ENCODE assay signal across 1 cellular context in the genomic region with DNA sequence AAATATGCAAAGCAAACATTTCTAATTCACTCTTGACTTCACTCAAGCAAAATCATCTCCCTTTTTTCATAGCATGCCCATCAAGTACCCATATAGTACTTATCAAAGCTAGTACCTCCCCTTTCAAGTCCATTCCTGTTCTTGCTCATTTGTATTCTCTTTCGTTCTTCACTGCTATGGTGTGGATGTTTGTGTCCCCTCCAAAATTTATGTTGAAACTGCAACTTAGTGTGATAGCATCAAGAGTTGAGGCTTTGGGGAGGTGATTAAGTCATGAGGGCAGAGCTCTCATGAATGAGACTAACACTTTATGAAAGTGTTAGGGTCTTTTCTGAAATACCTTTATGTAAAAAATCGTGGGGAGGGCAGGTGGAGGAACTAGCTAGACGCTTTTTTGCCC.
TF ChIP-seq lines count a peak whose summit lies in the region.

No MANE protein-coding gene starts in this region.

TF ChIP-seq in K562, 482 proteins besides CTCF, POLR2A, EP300 and RAD21:
- TF ChIP-seq ZNF830 (CRISPR knock-in tag; IDR thresholded peaks at IDR 0.05) = no peak
